In the genomic region with DNA sequence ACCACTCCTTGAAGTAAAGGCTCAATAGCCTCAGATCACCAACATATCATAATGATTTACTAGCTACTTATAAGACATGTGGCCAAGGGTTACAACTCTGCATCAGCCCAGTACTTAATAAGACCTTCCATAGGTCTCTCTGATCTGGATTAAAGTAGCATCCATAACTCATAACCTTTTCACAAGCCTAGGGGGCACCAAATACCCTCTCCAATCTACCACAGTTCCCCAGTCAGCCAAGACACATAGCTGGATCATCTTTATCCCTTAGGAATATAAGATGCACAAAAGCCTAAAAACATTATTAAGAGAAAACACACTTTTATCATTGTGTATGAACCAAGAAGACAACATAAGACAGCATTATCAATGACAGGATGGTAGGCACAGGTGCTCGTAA, we compare ENCODE assay signal across 13 cellular contexts. TPM values are rescaled to one million over a fixed set of nuclear protein-coding genes. Genes with fewer than 3 reads are reported as not detected.
A peak's percentile ranks its signal among the peaks of the same experiment; 100 is the strongest.
DNase-seq lines count a peak whose midpoint lies in the region; ATAC-seq, FAIRE-seq and TF ChIP-seq lines count a peak whose summit lies in the region.
"Had no signal": no experiment of that assay in that cellular context is flagged by ENCODE, and none has a peak within 500 bp of the region (broad histone marks: within the 10 kb centered on the region; RNA-seq: fewer than 3 reads in every experiment).

No MANE protein-coding gene starts in this region.

- intact Hi-C loops in lower lobe of right lung (cut with DNase I) = no loop called here

- no peak overlapping the region for H3K27ac ChIP-seq in lower lobe of right lung
- H3K27ac ChIP-seq: PC-9 had no signal

- DNase-seq in DMS53 (lab: John Stamatoyannopoulos, UW) (peak; percentile 23), HFF-Myc (ENCODE audit: extremely low read depth, low read depth) (no peak), astrocyte of the spinal cord (ENCODE audit: low read depth, low spot score) (no peak), lower lobe of right lung (no peak), RCC 7860 (ENCODE audit: low spot score) (no peak)
- DNase-seq: activated naive CD4-positive, alpha-beta T cell treated with Interleukin-2 at 50 U/mL for 16 hours; GDM1; kidney glomerular epithelial cell; MV-4-11; PC-9 had no signal

- no peaks in the 10 kb centered on the region for H3K27me3 ChIP-seq in lower lobe of right lung (ENCODE audit: low read depth)

- in situ Hi-C loops in astrocyte of the spinal cord (cut with HindIII; ENCODE audit: low sequenced_read_pairs) = no loop called here

- ATAC-seq in lower lobe of right lung = no peak
- no peak for ATAC-seq in GM21360 (IDR thresholded peaks at IDR 0.05; ENCODE audit: unreplicated experiment)
- ATAC-seq in HG02610 (IDR thresholded peaks at IDR 0.05; ENCODE audit: unreplicated experiment) = no peak
- ATAC-seq in HG03469 (IDR thresholded peaks at IDR 0.05; ENCODE audit: unreplicated experiment) = no peak

- no peaks in the 10 kb centered on the region for H3K9me3 ChIP-seq in lower lobe of right lung

- no peaks in the 10 kb centered on the region for H3K36me3 ChIP-seq in lower lobe of right lung

- TF ChIP-seq CTCF in HFF-Myc (IDR thresholded peaks at IDR 0.05; ENCODE audit: low read depth, low read length, missing control alignments) = peak; percentile 33
- peak; percentile 24 for TF ChIP-seq CTCF in astrocyte of the spinal cord (IDR thresholded peaks at IDR 0.05; ENCODE audit: low read depth, low read length)
- peak; percentile 21 for TF ChIP-seq CTCF in lower lobe of right lung (IDR thresholded peaks at IDR 0.05)

- H3K4me3 ChIP-seq in HFF-Myc (replicated peaks; ENCODE audit: low read depth, low read length) (no peak overlapping the region), astrocyte of the spinal cord (ENCODE audit: low read depth, low read length) (no peak overlapping the region), lower lobe of right lung (no peak overlapping the region)
- H3K4me3 ChIP-seq: PC-9 had no signal

- no peaks in the 10 kb centered on the region for H3K4me1 ChIP-seq in lower lobe of right lung

- FAIRE-seq in RCC 7860 (lab: Jason Lieb, UNC) = no peak

RNA-seq across cellular contexts. Expression of a gene that starts 22.1 kb away (rescaled TPM):
- total RNA-seq in lower lobe of right lung = 5.8 TPM
